ENCODE assay signal across 2 cellular contexts in the genomic region with DNA sequence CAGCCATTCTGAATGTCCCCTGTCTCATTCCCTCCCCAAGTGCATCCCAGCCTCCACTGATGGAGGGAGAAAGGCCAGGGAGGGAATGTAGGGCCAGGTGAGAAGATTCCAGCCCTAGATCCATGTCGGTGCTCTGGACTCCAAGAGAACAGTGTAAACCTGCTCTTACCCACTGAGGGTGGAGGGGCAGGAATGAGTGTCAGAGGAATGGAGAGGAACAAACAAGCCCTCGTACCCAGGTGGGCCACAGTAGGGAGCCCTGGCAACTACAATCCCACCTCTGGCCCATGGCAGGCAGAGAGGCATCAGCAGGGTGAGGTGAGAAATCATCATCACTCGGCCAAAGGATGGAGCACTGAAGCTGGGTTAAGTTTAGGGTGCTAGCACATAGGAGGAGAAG.
TF ChIP-seq lines count a peak whose summit lies in the region.

No MANE protein-coding gene starts in this region.

TF ChIP-seq in HEK293, 187 proteins besides CTCF, POLR2A, EP300 and RAD21:
- no peak for TF ChIP-seq ZNF670 (tag by site-specific recombination; IDR thresholded peaks at IDR 0.05; ENCODE audit: low read depth)
- 0 out of 2 replicates have a peak, but pooled peaks have one; percentile 28 for TF ChIP-seq ZNF677 (tag by site-specific recombination; IDR thresholded peaks at IDR 0.05)
- 0 out of 2 replicates have a peak, but pooled peaks have one; percentile 2 for TF ChIP-seq ZBTB17 (tag by site-specific recombination; IDR thresholded peaks at IDR 0.05)

TF ChIP-seq in HepG2, 621 proteins besides CTCF, POLR2A, EP300 and RAD21:
- TF ChIP-seq FOXO1 (CRISPR knock-in tag; IDR thresholded peaks at IDR 0.05), result no peak
- TF ChIP-seq RNF2 (conservative IDR thresholded peaks at IDR 0.05; ENCODE audit: low read depth), result no peak
- peak; percentile 74; the same call in 1 of the 2 replicates for TF ChIP-seq ZNF839 (CRISPR knock-in tag; IDR thresholded peaks at IDR 0.05; ENCODE audit: borderline replicate concordance)
- 0 out of 2 replicates have a peak, but pooled peaks have one; percentile 21 for TF ChIP-seq NFIB (CRISPR knock-in tag; IDR thresholded peaks at IDR 0.05; ENCODE audit: borderline replicate concordance)
- TF ChIP-seq, protein P1, sequence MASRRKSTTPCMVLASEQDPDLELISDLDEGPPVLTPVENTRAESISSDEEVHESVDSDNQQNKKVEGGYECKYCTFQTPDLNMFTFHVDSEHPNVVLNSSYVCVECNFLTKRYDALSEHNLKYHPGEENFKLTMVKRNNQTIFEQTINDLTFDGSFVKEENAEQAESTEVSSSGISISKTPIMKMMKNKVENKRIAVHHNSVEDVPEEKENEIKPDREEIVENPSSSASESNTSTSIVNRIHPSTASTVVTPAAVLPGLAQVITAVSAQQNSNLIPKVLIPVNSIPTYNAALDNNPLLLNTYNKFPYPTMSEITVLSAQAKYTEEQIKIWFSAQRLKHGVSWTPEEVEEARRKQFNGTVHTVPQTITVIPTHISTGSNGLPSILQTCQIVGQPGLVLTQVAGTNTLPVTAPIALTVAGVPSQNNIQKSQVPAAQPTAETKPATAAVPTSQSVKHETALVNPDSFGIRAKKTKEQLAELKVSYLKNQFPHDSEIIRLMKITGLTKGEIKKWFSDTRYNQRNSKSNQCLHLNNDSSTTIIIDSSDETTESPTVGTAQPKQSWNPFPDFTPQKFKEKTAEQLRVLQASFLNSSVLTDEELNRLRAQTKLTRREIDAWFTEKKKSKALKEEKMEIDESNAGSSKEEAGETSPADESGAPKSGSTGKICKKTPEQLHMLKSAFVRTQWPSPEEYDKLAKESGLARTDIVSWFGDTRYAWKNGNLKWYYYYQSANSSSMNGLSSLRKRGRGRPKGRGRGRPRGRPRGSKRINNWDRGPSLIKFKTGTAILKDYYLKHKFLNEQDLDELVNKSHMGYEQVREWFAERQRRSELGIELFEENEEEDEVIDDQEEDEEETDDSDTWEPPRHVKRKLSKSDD (CRISPR knock-in tag; IDR thresholded peaks at IDR 0.05; ENCODE audit: low read depth), result no peak
- TF ChIP-seq ZFX (CRISPR knock-in tag; IDR thresholded peaks at IDR 0.05; ENCODE audit: low read depth), result no peak
- TF ChIP-seq KLF9 (CRISPR knock-in tag; IDR thresholded peaks at IDR 0.05; ENCODE audit: low read depth), result no peak
- TF ChIP-seq ZIK1 (CRISPR knock-in tag; IDR thresholded peaks at IDR 0.05; ENCODE audit: borderline replicate concordance, low read depth), result no peak
- 0 out of 2 replicates have a peak, but pooled peaks have one; percentile 27 for TF ChIP-seq SP4 (CRISPR knock-in tag; IDR thresholded peaks at IDR 0.05)
- no peak for TF ChIP-seq HMG20A (CRISPR knock-in tag; IDR thresholded peaks at IDR 0.05; ENCODE audit: borderline replicate concordance)
- TF ChIP-seq, protein P2, sequence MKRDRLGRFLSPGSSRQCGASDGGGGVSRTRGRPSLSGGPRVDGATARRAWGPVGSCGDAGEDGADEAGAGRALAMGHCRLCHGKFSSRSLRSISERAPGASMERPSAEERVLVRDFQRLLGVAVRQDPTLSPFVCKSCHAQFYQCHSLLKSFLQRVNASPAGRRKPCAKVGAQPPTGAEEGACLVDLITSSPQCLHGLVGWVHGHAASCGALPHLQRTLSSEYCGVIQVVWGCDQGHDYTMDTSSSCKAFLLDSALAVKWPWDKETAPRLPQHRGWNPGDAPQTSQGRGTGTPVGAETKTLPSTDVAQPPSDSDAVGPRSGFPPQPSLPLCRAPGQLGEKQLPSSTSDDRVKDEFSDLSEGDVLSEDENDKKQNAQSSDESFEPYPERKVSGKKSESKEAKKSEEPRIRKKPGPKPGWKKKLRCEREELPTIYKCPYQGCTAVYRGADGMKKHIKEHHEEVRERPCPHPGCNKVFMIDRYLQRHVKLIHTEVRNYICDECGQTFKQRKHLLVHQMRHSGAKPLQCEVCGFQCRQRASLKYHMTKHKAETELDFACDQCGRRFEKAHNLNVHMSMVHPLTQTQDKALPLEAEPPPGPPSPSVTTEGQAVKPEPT (CRISPR knock-in tag; IDR thresholded peaks at IDR 0.05; ENCODE audit: low read depth), result no peak
- TF ChIP-seq MYC (CRISPR knock-in tag; IDR thresholded peaks at IDR 0.05; ENCODE audit: borderline replicate concordance), result 0 out of 2 replicates have a peak, but pooled peaks have one; percentile 6
- 0 out of 2 replicates have a peak, but pooled peaks have one; percentile 56 for TF ChIP-seq FLYWCH1 (CRISPR knock-in tag; IDR thresholded peaks at IDR 0.05)
- TF ChIP-seq ZNF605 (CRISPR knock-in tag; IDR thresholded peaks at IDR 0.05), result peak; percentile 61; the same call in 1 of the 2 replicates
- TF ChIP-seq BHLHE40 (IDR thresholded peaks at IDR 0.05; ENCODE audit: low read length), result no peak
- TF ChIP-seq ASH2L (IDR thresholded peaks at IDR 0.05; ENCODE audit: insufficient read length, low read depth, low read length), result no peak
- TF ChIP-seq HOXA9 (CRISPR knock-in tag; IDR thresholded peaks at IDR 0.05; ENCODE audit: borderline replicate concordance), result no peak
- TF ChIP-seq, protein P3, sequence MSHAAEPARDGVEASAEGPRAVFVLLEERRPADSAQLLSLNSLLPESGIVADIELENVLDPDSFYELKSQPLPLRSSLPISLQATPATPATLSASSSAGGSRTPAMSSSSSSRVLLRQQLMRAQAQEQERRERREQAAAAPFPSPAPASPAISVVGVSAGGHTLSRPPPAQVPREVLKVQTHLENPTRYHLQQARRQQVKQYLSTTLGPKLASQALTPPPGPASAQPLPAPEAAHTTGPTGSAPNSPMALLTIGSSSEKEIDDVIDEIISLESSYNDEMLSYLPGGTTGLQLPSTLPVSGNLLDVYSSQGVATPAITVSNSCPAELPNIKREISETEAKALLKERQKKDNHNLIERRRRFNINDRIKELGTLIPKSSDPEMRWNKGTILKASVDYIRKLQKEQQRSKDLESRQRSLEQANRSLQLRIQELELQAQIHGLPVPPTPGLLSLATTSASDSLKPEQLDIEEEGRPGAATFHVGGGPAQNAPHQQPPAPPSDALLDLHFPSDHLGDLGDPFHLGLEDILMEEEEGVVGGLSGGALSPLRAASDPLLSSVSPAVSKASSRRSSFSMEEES (CRISPR knock-in tag; IDR thresholded peaks at IDR 0.05), result no peak
- TF ChIP-seq RELA (CRISPR knock-in tag; IDR thresholded peaks at IDR 0.05), result no peak
- TF ChIP-seq ARNTL (CRISPR knock-in tag; IDR thresholded peaks at IDR 0.05), result no peak
- peak; percentile 37; the same call in 1 of the 2 replicates for TF ChIP-seq POLR2AphosphoS2 (IDR thresholded peaks at IDR 0.05; ENCODE audit: low read depth, low read length)
TF ChIP-seq in HepG2: peak in this region for 7.
